Comparison of ENCODE assay signal across 1 cellular context in genomic region chr9:28951945-28952344, GRCh38.
TF ChIP-seq lines count a peak whose summit lies in the region.

No MANE protein-coding gene starts in this region.

TF ChIP-seq in WTC11, 78 proteins besides CTCF, POLR2A, EP300 and RAD21 (continued from another document):
- TF ChIP-seq ATF6 (CRISPR knock-in tag; IDR thresholded peaks at IDR 0.05) (no peak), TP53 (CRISPR knock-in tag; IDR thresholded peaks at IDR 0.05) (no peak), ATF3 (CRISPR knock-in tag; conservative IDR thresholded peaks at IDR 0.05) (no peak), HMGXB4 (CRISPR knock-in tag; IDR thresholded peaks at IDR 0.05) (no peak), ARID4B (CRISPR knock-in tag; IDR thresholded peaks at IDR 0.05; ENCODE audit: borderline replicate concordance) (no peak), RELA (CRISPR knock-in tag; IDR thresholded peaks at IDR 0.05; ENCODE audit: borderline replicate concordance) (no peak), MAX (CRISPR knock-in tag; IDR thresholded peaks at IDR 0.05) (no peak), TCF7 (CRISPR knock-in tag; IDR thresholded peaks at IDR 0.05; ENCODE audit: low read depth) (no peak), ZSCAN18 (CRISPR knock-in tag; IDR thresholded peaks at IDR 0.05) (no peak), SP1 (CRISPR knock-in tag; conservative IDR thresholded peaks at IDR 0.05) (no peak), ZNF416 (CRISPR knock-in tag; IDR thresholded peaks at IDR 0.05) (no peak), MLX (CRISPR knock-in tag; IDR thresholded peaks at IDR 0.05) (no peak)
